Comparison of ENCODE assay signal across 19 cellular contexts in genomic region chr14:61151276-61151675, GRCh38.
"Had no signal": no experiment of that assay in that cellular context is flagged by ENCODE, and none has a peak within 500 bp of the region (broad histone marks: within the 10 kb centered on the region; RNA-seq: fewer than 3 reads in every experiment).

No MANE protein-coding gene starts in this region.

- H3K36me3 Mint-ChIP-seq: brain, memory B cell had no signal

- H3K9me3 Mint-ChIP-seq: activated naive CD4-positive, alpha-beta T cell treated with anti-CD3 and anti-CD28 coated beads for 36 hours; memory B cell; T-helper 2 cell treated with Interferon-gamma antibody and Interleukin-4, amounts not matched to agents 5 μg/mL and 100 μg/mL, for 36 hours had no signal

- FAIRE-seq: keratinocyte, pancreas, small intestine had no signal

- H3K4me3 Mint-ChIP-seq: activated naive CD4-positive, alpha-beta T cell treated with anti-CD3 and anti-CD28 coated beads for 36 hours; activated T-helper 17 cell treated with anti-CD3 and anti-CD28 coated beads, Interleukin-2, amount 50 U/mL, for 72 hours; dendritic cell treated with granulocyte-macrophage colony-stimulating factor and Interleukin-4, amounts not matched to agents 40 ng/mL and 50 ng/mL, for 4 days; effector memory CD8-positive, alpha-beta T cell; memory B cell; neural crest cell; T-helper 2 cell treated with Interferon-gamma antibody and Interleukin-4, amounts not matched to agents 5 μg/mL and 100 μg/mL, for 36 hours had no signal

- H3K9me3 ChIP-seq: heart left ventricle, left lung, pancreas had no signal

- H3K27me3 ChIP-seq: heart left ventricle, left lung, pancreas had no signal

- DNase-seq: activated CD4-positive, alpha-beta T cell treated with anti-CD3 and anti-CD28 coated beads, Interleukin-2, amount 50 U/mL, for 1 hour; activated naive CD4-positive, alpha-beta T cell treated with anti-CD3 and anti-CD28 coated beads for 36 hours; activated T-cell treated with anti-CD3 and anti-CD28 coated beads for 4 hours; effector memory CD8-positive, alpha-beta T cell; foreskin melanocyte; heart left ventricle; left lung; pancreas; small intestine; SW 1271; trophoblast cell had no signal

- H3K36me3 ChIP-seq: heart left ventricle, left lung, pancreas had no signal

- H3K27ac Mint-ChIP-seq: activated naive CD4-positive, alpha-beta T cell treated with anti-CD3 and anti-CD28 coated beads for 36 hours; activated T-helper 17 cell treated with anti-CD3 and anti-CD28 coated beads, Interleukin-2, amount 50 U/mL, for 72 hours; dendritic cell treated with granulocyte-macrophage colony-stimulating factor and Interleukin-4, amounts not matched to agents 40 ng/mL and 50 ng/mL, for 4 days; effector memory CD8-positive, alpha-beta T cell; memory B cell; T-helper 2 cell treated with Interferon-gamma antibody and Interleukin-4, amounts not matched to agents 5 μg/mL and 100 μg/mL, for 36 hours had no signal

- H3K27ac ChIP-seq: epithelial cell of prostate, heart left ventricle, left lung, pancreas had no signal

- H3K4me1 ChIP-seq: left lung, pancreas had no signal

- ATAC-seq: activated T-helper 17 cell treated with anti-CD3 and anti-CD28 coated beads, Interleukin-2, amount 50 U/mL, for 72 hours; effector memory CD8-positive, alpha-beta T cell; heart left ventricle; left lung; pancreas had no signal

- H3K4me3 ChIP-seq: heart left ventricle, left lung, pancreas had no signal

- H3K4me1 Mint-ChIP-seq: activated T-helper 17 cell treated with anti-CD3 and anti-CD28 coated beads, Interleukin-2, amount 50 U/mL, for 72 hours; memory B cell had no signal
